In genomic region chr10:24331457-24331856, GRCh38 we compare ENCODE assay signal across 11 cellular contexts.
DNase-seq lines count a peak whose midpoint lies in the region; ATAC-seq and TF ChIP-seq lines count a peak whose summit lies in the region.
"Had no signal": no experiment of that assay in that cellular context is flagged by ENCODE, and none has a peak within 500 bp of the region (broad histone marks: within the 10 kb centered on the region; RNA-seq: fewer than 3 reads in every experiment).

No MANE protein-coding gene starts in this region.

- H3K27ac ChIP-seq in DOHH2 (ENCODE audit: low read depth, low read length): no peak overlapping the region
- H3K27ac ChIP-seq in parathyroid adenoma: peak overlapping the region; percentile 66
- H3K27ac ChIP-seq in SJCRH30: no peak overlapping the region
- H3K27ac ChIP-seq: HL-60 had no signal

- no peaks in the 10 kb centered on the region for H3K27me3 ChIP-seq in DOHH2 (ENCODE audit: control insufficient read depth, low read length)
- no peaks in the 10 kb centered on the region for H3K27me3 ChIP-seq in parathyroid adenoma (ENCODE audit: control insufficient read depth, insufficient read depth, low read length)
- no peaks in the 10 kb centered on the region for H3K27me3 ChIP-seq in SJCRH30
- no peaks in the 10 kb centered on the region for H3K27me3 ChIP-seq in H7 (ENCODE audit: control insufficient read depth, insufficient read depth, low read length)

- H3F3A ChIP-seq in DOHH2 (ENCODE audit: control insufficient read depth, insufficient read depth): no peaks in the 10 kb centered on the region

- peak; percentile 63 for DNase-seq in fibroblast of the conjunctiva (ENCODE audit: low read depth)
- DNase-seq in SJCRH30: no peak
- no peak for DNase-seq in NCI-H510A treated with DMSO at 0.1 percent for 48 hours (lab: John Stamatoyannopoulos, UW)
- DNase-seq in H7: no peak
- no peak for DNase-seq in SHP77 (lab: John Stamatoyannopoulos, UW)
- DNase-seq: activated T-cell treated with anti-CD3 and anti-CD28 coated beads, Interleukin-2, amount 50 U/mL, for 72 hours had no signal

- peak overlapping the region; percentile 1 for H2AFZ ChIP-seq in parathyroid adenoma

- TF ChIP-seq CTCF in DOHH2 (IDR thresholded peaks at IDR 0.05; ENCODE audit: low read depth, low read length, poor library complexity, severe bottlenecking): no peak
- no peak for TF ChIP-seq CTCF in parathyroid adenoma (IDR thresholded peaks at IDR 0.05)

- H4K20me1 ChIP-seq in DOHH2 (ENCODE audit: control insufficient read depth, insufficient read depth, low read depth, low read length): no peaks in the 10 kb centered on the region

- peak; percentile 36; the same call in 1 of the 3 replicates for ATAC-seq in SK-N-SH treated with all-trans-retinoic acid at 6 μM for 48 hours
- ATAC-seq: activated T-cell treated with anti-CD3 and anti-CD28 coated beads, Interleukin-2, amount 50 U/mL, for 72 hours had no signal

- H3K4me1 ChIP-seq in DOHH2 (ENCODE audit: control insufficient read depth, low read length) (peaks cover 11% of the 10 kb centered on the region), parathyroid adenoma (peaks cover 15% of the 10 kb centered on the region), SJCRH30 (no peaks in the 10 kb centered on the region)

- H3K9me2 ChIP-seq in DOHH2 (replicated peaks; ENCODE audit: control insufficient read depth, low read length): no peaks in the 10 kb centered on the region

- H3K4me3 ChIP-seq in DOHH2 (ENCODE audit: low read length): no peak overlapping the region
- H3K4me3 ChIP-seq in parathyroid adenoma (ENCODE audit: low read depth, low read length): no peak overlapping the region
- H3K4me3 ChIP-seq in SJCRH30: no peak overlapping the region
- no peak overlapping the region for H3K4me3 ChIP-seq in H7 (ENCODE audit: insufficient read depth, low read depth, low read length)
- H3K4me3 ChIP-seq: coronary artery had no signal

- H3K9ac ChIP-seq in parathyroid adenoma: no peak overlapping the region

- H3K79me2 ChIP-seq in DOHH2 (ENCODE audit: control insufficient read depth, low read length) (no peaks in the 10 kb centered on the region), parathyroid adenoma (peaks cover 32% of the 10 kb centered on the region)

- H3K36me3 ChIP-seq in DOHH2 (ENCODE audit: control insufficient read depth, low read length) (no peaks in the 10 kb centered on the region), parathyroid adenoma (ENCODE audit: control insufficient read depth, insufficient read depth, low read length) (no peaks in the 10 kb centered on the region), SJCRH30 (peaks cover 13% of the 10 kb centered on the region), H7 (replicated peaks; ENCODE audit: control insufficient read depth, insufficient read depth, low read length) (no peaks in the 10 kb centered on the region)

- H3K4me2 ChIP-seq in DOHH2 (ENCODE audit: low read length): peak overlapping the region; percentile 43
- peak overlapping the region; percentile 2 for H3K4me2 ChIP-seq in parathyroid adenoma (ENCODE audit: low read length)

- H3K9me3 ChIP-seq in DOHH2 (ENCODE audit: control insufficient read depth, insufficient read depth, low read length) (no peaks in the 10 kb centered on the region), parathyroid adenoma (ENCODE audit: control insufficient read depth, low read length) (no peaks in the 10 kb centered on the region), SJCRH30 (replicated peaks) (peaks cover 10% of the 10 kb centered on the region)

TF ChIP-seq in SK-N-SH treated with all-trans-retinoic acid at 6 μM for 48 hours, 23 proteins besides CTCF, POLR2A, EP300 and RAD21:
- TF ChIP-seq BACH2 (CRISPR knock-in tag; IDR thresholded peaks at IDR 0.05; ENCODE audit: borderline replicate concordance): no peak
- no peak for TF ChIP-seq ESRRG (CRISPR knock-in tag; IDR thresholded peaks at IDR 0.05)
- no peak for TF ChIP-seq TSHZ2 (CRISPR knock-in tag; IDR thresholded peaks at IDR 0.05)
- TF ChIP-seq ARNTL (CRISPR knock-in tag; IDR thresholded peaks at IDR 0.05; ENCODE audit: borderline replicate concordance, low read depth): no peak
- TF ChIP-seq CSDC2 (CRISPR knock-in tag; IDR thresholded peaks at IDR 0.05): no peak
- no peak for TF ChIP-seq CSRNP3 (CRISPR knock-in tag; IDR thresholded peaks at IDR 0.05)
- TF ChIP-seq TCF4 (CRISPR knock-in tag; IDR thresholded peaks at IDR 0.05; ENCODE audit: borderline replicate concordance): no peak
- TF ChIP-seq ZNF8 (CRISPR knock-in tag; IDR thresholded peaks at IDR 0.05): no peak
- TF ChIP-seq RARB (CRISPR knock-in tag; IDR thresholded peaks at IDR 0.05): no peak
- TF ChIP-seq GLIS3 (CRISPR knock-in tag; IDR thresholded peaks at IDR 0.05): no peak
- TF ChIP-seq OSR1 (CRISPR knock-in tag; IDR thresholded peaks at IDR 0.05): no peak
- TF ChIP-seq CREB5 (CRISPR knock-in tag; IDR thresholded peaks at IDR 0.05; ENCODE audit: low read depth): no peak
- TF ChIP-seq ZFP30 (CRISPR knock-in tag; IDR thresholded peaks at IDR 0.05): no peak
- TF ChIP-seq PATZ1 (CRISPR knock-in tag; IDR thresholded peaks at IDR 0.05; ENCODE audit: borderline replicate concordance): no peak
- no peak for TF ChIP-seq ZC3H10 (CRISPR knock-in tag; IDR thresholded peaks at IDR 0.05)
- TF ChIP-seq ISL1 (CRISPR knock-in tag; IDR thresholded peaks at IDR 0.05): no peak
- no peak for TF ChIP-seq ZNF565 (CRISPR knock-in tag; conservative IDR thresholded peaks at IDR 0.05; ENCODE audit: low read depth)
TF ChIP-seq in SK-N-SH treated with all-trans-retinoic acid at 6 μM for 48 hours: peak in this region for 0.
